Comparison of ENCODE assay signal across 1 cellular context in the genomic region with DNA sequence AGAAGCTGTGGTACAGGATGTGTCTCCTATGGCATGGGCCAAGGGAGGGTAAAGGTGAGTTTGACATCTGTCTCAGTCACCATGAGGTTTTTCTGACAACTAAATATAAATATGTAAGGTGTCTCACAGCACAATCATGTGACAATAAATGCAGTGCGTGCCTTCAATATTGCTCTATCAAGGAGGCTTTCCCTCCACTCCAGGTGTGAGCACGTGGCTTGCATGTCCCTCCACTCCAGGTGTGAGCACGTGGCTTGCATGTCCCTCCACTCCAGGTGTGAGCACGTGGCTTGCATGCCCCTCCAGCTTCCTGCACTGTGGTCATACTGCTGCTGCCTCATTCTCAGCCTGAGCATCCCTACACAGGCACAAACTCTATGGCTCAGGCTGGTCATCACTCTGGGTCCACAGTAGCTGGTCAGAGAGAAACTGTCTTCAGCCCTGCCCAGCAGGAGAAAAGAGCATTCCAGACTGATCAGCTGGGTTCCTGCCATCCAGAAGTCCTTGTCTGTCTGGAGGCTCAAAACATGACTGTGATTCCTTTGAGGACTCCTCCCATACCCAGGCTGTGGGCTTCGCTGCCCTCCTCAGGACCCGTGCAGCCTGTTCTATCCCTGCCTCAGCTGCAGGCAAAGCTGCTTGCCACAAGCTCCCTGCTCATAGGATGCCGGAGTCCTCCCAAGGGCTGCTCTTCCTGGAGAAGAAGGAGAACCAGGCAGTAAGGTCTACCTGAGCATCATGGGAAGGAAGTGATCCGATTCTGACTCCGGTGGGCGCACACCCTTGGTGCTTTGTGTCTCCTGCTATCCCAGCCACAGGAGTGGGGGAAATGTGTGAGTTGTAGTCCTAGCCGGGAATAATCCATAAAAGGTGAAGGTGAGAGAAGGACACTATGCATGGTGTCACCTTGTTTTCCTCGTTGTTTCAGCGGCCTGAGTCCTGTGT.
A peak's percentile ranks its signal among the peaks of the same experiment; 100 is the strongest.
TF ChIP-seq lines count a peak whose summit lies in the region.

No MANE protein-coding gene starts in this region.

TF ChIP-seq in K562, 482 proteins besides CTCF, POLR2A, EP300 and RAD21 (continued from another document):
- TF ChIP-seq, protein P1, sequence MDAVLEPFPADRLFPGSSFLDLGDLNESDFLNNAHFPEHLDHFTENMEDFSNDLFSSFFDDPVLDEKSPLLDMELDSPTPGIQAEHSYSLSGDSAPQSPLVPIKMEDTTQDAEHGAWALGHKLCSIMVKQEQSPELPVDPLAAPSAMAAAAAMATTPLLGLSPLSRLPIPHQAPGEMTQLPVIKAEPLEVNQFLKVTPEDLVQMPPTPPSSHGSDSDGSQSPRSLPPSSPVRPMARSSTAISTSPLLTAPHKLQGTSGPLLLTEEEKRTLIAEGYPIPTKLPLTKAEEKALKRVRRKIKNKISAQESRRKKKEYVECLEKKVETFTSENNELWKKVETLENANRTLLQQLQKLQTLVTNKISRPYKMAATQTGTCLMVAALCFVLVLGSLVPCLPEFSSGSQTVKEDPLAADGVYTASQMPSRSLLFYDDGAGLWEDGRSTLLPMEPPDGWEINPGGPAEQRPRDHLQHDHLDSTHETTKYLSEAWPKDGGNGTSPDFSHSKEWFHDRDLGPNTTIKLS (IDR thresholded peaks at IDR 0.05; ENCODE audit: borderline replicate concordance, low read depth) = no peak
- TF ChIP-seq KDM2B (CRISPR knock-in tag; IDR thresholded peaks at IDR 0.05) (no peak), FOXM1 (IDR thresholded peaks at IDR 0.05; ENCODE audit: low read depth) (no peak), FOXM1 (CRISPR knock-in tag; IDR thresholded peaks at IDR 0.05; ENCODE audit: low read depth) (no peak), TRIM24 (IDR thresholded peaks at IDR 0.05) (no peak), ZFP36 (IDR thresholded peaks at IDR 0.05; ENCODE audit: low read depth, low read length, partially characterized antibody) (no peak), ZNF445 (CRISPR knock-in tag; IDR thresholded peaks at IDR 0.05; ENCODE audit: low read depth) (no peak), ZNF695 (CRISPR knock-in tag; IDR thresholded peaks at IDR 0.05) (no peak), PTRF (tag; IDR thresholded peaks at IDR 0.05) (no peak), NBN (IDR thresholded peaks at IDR 0.05; ENCODE audit: low read depth) (no peak), STAG1 (CRISPR knock-in tag; IDR thresholded peaks at IDR 0.05; ENCODE audit: borderline replicate concordance) (peak; percentile 19; the same call in 1 of the 2 replicates)
- TF ChIP-seq, protein P2, sequence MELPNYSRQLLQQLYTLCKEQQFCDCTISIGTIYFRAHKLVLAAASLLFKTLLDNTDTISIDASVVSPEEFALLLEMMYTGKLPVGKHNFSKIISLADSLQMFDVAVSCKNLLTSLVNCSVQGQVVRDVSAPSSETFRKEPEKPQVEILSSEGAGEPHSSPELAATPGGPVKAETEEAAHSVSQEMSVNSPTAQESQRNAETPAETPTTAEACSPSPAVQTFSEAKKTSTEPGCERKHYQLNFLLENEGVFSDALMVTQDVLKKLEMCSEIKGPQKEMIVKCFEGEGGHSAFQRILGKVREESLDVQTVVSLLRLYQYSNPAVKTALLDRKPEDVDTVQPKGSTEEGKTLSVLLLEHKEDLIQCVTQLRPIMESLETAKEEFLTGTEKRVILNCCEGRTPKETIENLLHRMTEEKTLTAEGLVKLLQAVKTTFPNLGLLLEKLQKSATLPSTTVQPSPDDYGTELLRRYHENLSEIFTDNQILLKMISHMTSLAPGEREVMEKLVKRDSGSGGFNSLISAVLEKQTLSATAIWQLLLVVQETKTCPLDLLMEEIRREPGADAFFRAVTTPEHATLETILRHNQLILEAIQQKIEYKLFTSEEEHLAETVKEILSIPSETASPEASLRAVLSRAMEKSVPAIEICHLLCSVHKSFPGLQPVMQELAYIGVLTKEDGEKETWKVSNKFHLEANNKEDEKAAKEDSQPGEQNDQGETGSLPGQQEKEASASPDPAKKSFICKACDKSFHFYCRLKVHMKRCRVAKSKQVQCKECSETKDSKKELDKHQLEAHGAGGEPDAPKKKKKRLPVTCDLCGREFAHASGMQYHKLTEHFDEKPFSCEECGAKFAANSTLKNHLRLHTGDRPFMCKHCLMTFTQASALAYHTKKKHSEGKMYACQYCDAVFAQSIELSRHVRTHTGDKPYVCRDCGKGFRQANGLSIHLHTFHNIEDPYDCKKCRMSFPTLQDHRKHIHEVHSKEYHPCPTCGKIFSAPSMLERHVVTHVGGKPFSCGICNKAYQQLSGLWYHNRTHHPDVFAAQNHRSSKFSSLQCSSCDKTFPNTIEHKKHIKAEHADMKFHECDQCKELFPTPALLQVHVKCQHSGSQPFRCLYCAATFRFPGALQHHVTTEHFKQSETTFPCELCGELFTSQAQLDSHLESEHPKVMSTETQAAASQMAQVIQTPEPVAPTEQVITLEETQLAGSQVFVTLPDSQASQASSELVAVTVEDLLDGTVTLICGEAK (IDR thresholded peaks at IDR 0.05) = no peak
- TF ChIP-seq, protein P2 (CRISPR knock-in tag; IDR thresholded peaks at IDR 0.05) = no peak
- TF ChIP-seq, protein P3, sequence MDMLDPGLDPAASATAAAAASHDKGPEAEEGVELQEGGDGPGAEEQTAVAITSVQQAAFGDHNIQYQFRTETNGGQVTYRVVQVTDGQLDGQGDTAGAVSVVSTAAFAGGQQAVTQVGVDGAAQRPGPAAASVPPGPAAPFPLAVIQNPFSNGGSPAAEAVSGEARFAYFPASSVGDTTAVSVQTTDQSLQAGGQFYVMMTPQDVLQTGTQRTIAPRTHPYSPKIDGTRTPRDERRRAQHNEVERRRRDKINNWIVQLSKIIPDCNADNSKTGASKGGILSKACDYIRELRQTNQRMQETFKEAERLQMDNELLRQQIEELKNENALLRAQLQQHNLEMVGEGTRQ (CRISPR knock-in tag; IDR thresholded peaks at IDR 0.05) = 0 out of 2 replicates have a peak, but pooled peaks have one; percentile 9
- TF ChIP-seq, protein P4, sequence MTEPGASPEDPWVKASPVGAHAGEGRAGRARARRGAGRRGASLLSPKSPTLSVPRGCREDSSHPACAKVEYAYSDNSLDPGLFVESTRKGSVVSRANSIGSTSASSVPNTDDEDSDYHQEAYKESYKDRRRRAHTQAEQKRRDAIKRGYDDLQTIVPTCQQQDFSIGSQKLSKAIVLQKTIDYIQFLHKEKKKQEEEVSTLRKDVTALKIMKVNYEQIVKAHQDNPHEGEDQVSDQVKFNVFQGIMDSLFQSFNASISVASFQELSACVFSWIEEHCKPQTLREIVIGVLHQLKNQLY (CRISPR knock-in tag; conservative IDR thresholded peaks at IDR 0.05) = no peak; a peak in 1 of 4 replicates
